Comparison of ENCODE assay signal across 29 cellular contexts in genomic region chr18:57373017-57373416, GRCh38. TPM values are rescaled to one million over a fixed set of nuclear protein-coding genes. Genes with fewer than 3 reads are reported as not detected.
DNase-seq lines count a peak whose midpoint lies in the region; ATAC-seq, FAIRE-seq and TF ChIP-seq lines count a peak whose summit lies in the region.
"Had no signal": no experiment of that assay in that cellular context is flagged by ENCODE, and none has a peak within 500 bp of the region (broad histone marks: within the 10 kb centered on the region; RNA-seq: fewer than 3 reads in every experiment).

No MANE protein-coding gene starts in this region.

- in situ Hi-C loops in HepG2 (cut with HindIII; ENCODE audit: extremely low pct_ligation_motif_present, low pct_unique_long_range_greater_than_20kb) = no loop called here
- in situ Hi-C loops in K562 (cut with MboI) = no loop called here

- H3K9me3 Mint-ChIP-seq in glutamatergic neuron (ENCODE audit: unreplicated experiment) = peaks cover 3% of the 10 kb centered on the region

- H3K36me3 Mint-ChIP-seq in glutamatergic neuron (ENCODE audit: unreplicated experiment) = peaks cover 4% of the 10 kb centered on the region
- H3K36me3 Mint-ChIP-seq: CD14-positive monocyte; CD4-positive, alpha-beta memory T cell; CD4-positive, CD25-positive, alpha-beta regulatory T cell; CD8-positive, alpha-beta memory T cell had no signal

- intact Hi-C loops in HepG2 (cut with micrococcal nuclease; ENCODE audit: unreplicated experiment) = no loop called here
- intact Hi-C loops in right lobe of liver (cut with DNase I) = no loop called here
- intact Hi-C loops in K562 (cut with micrococcal nuclease) = no loop called here

- CTCF ChIA-PET in HepG2 (lab: Yijun Ruan, JAX; ENCODE audit: low intra/inter-chr PET ratio, low total read pairs) = no interaction called here
- CTCF ChIA-PET in K562 (lab: Yijun Ruan, JAX; ENCODE audit: low intra/inter-chr PET ratio) = no interaction called here

- no peak overlapping the region for H2AFZ ChIP-seq in HepG2 (ENCODE audit: low read length)
- no peak overlapping the region for H2AFZ ChIP-seq in K562 (ENCODE audit: low read depth, low read length)

- no peaks in the 10 kb centered on the region for H3K36me3 ChIP-seq in HepG2 (replicated peaks in 1 of 2; ENCODE audit: control insufficient read depth in 1 of 2, insufficient read depth in 2 of 2, low read length in 2 of 2)
- H3K36me3 ChIP-seq in right lobe of liver = no peaks in the 10 kb centered on the region
- no peaks in the 10 kb centered on the region for H3K36me3 ChIP-seq in K562 (ENCODE audit: control insufficient read depth, insufficient read depth, low read length)
- H3K36me3 ChIP-seq: BE2C, BLaER1 had no signal

- no peaks in the 10 kb centered on the region for H3K9me3 ChIP-seq in HepG2 (ENCODE audit: low read length)
- H3K9me3 ChIP-seq in right lobe of liver = no peaks in the 10 kb centered on the region
- H3K9me3 ChIP-seq in K562 (replicated peaks; ENCODE audit: control insufficient read depth, insufficient read depth, low read depth, low read length) = no peaks in the 10 kb centered on the region
- H3K9me3 ChIP-seq: BE2C, BLaER1 had no signal

- 76% methylated on average over 4 of the region's 4 CpGs for WGBS in HepG2 (ENCODE audit: low lambda C conversion rate)
- WGBS in right lobe of liver (ENCODE audit: insufficient coverage, low coverage, low lambda C conversion rate, missing lambda C conversion rate) = no CpG with 5 or more reads among the region's 4 CpGs
- WGBS in K562 (ENCODE audit: insufficient coverage, low coverage, missing lambda C conversion rate) = 3% methylated on average over 3 of the region's 4 CpGs

- TF ChIP-seq EP300 in HepG2 (IDR thresholded peaks at IDR 0.05; ENCODE audit: low read depth in 2 of 2, low read length in 2 of 2) (no peak), HepG2 (CRISPR knock-in tag; IDR thresholded peaks at IDR 0.05; ENCODE audit: borderline replicate concordance) (no peak), K562 (IDR thresholded peaks at IDR 0.05; ENCODE audit: low read length) (no peak)

- no peaks in the 10 kb centered on the region for H3K4me1 ChIP-seq in HepG2 (ENCODE audit: insufficient read depth, low read length)
- H3K4me1 ChIP-seq in right lobe of liver = no peaks in the 10 kb centered on the region
- no peaks in the 10 kb centered on the region for H3K4me1 ChIP-seq in K562 (replicated peaks in 1 of 2; ENCODE audit: control insufficient read depth in 2 of 2, insufficient read depth in 2 of 2, low read length in 2 of 2)
- H3K4me1 ChIP-seq: BE2C, BLaER1 had no signal

- no peak overlapping the region for H3K4me2 ChIP-seq in HepG2 (ENCODE audit: low read depth, low read length)
- no peak overlapping the region for H3K4me2 ChIP-seq in K562 (ENCODE audit: insufficient read depth, low read length)
- H3K4me2 ChIP-seq: BLaER1 had no signal

- TF ChIP-seq RAD21 in HepG2 (CRISPR knock-in tag; IDR thresholded peaks at IDR 0.05) (no peak), K562 (CRISPR knock-in tag; conservative IDR thresholded peaks at IDR 0.05 in 1 of 2, IDR thresholded peaks at IDR 0.05 in 1 of 2) (no peak)

- H3K4me3 ChIP-seq in HepG2 (replicated peaks in 1 of 3; ENCODE audit: insufficient read depth in 1 of 3, low read depth in 2 of 3, low read length in 3 of 3) (no peak overlapping the region), right lobe of liver (no peak overlapping the region), K562 (no peak overlapping the region)
- H3K4me3 ChIP-seq: BLaER1, GM12878 had no signal

- H3K4me1 Mint-ChIP-seq in glutamatergic neuron (ENCODE audit: low read depth, unreplicated experiment) = peaks cover 21% of the 10 kb centered on the region
- H3K4me1 Mint-ChIP-seq: CD14-positive monocyte; CD4-positive, alpha-beta memory T cell; CD4-positive, CD25-positive, alpha-beta regulatory T cell; CD8-positive, alpha-beta memory T cell had no signal

- no peak for TF ChIP-seq POLR2A in HepG2 (IDR thresholded peaks at IDR 0.05; ENCODE audit: insufficient read depth in 1 of 2, low read depth in 2 of 2, low read length in 2 of 2)
- TF ChIP-seq POLR2A in right lobe of liver (IDR thresholded peaks at IDR 0.05) = no peak
- TF ChIP-seq POLR2A in K562 (conservative IDR thresholded peaks at IDR 0.05) = no peak
- TF ChIP-seq POLR2A in GM12891 (IDR thresholded peaks at IDR 0.05; ENCODE audit: low read depth, low read length) = no peak

- peaks cover 4% of the 10 kb centered on the region for H3K27me3 Mint-ChIP-seq in glutamatergic neuron (ENCODE audit: unreplicated experiment)
- H3K27me3 Mint-ChIP-seq: CD4-positive, CD25-positive, alpha-beta regulatory T cell had no signal

- H3K27ac ChIP-seq in HepG2 (ENCODE audit: extremely low read length, insufficient read depth, low read length) (no peak overlapping the region), right lobe of liver (no peak overlapping the region), K562 (ENCODE audit: extremely low read depth, low read depth, low read length) (no peak overlapping the region)
- H3K27ac ChIP-seq: 22Rv1, BLaER1 had no signal

- no peak overlapping the region for H3K4me3 Mint-ChIP-seq in glutamatergic neuron (ENCODE audit: unreplicated experiment)
- H3K4me3 Mint-ChIP-seq: CD14-positive monocyte; CD4-positive, alpha-beta memory T cell; CD4-positive, CD25-positive, alpha-beta regulatory T cell; CD8-positive, alpha-beta memory T cell had no signal

- H3K27ac Mint-ChIP-seq in glutamatergic neuron (ENCODE audit: unreplicated experiment) = peak overlapping the region; percentile 39
- H3K27ac Mint-ChIP-seq: CD4-positive, alpha-beta memory T cell; CD4-positive, CD25-positive, alpha-beta regulatory T cell; CD8-positive, alpha-beta memory T cell had no signal

- no peaks in the 10 kb centered on the region for H3K9me1 ChIP-seq in K562 (ENCODE audit: control insufficient read depth, insufficient read depth, low read length)

- no peak for ATAC-seq in HepG2
- no peak for ATAC-seq in right lobe of liver
- no peak for ATAC-seq in K562
- ATAC-seq in GM18861 (IDR thresholded peaks at IDR 0.05; ENCODE audit: unreplicated experiment) = no peak
- ATAC-seq: GM12878 had no signal

- TF ChIP-seq CTCF in HepG2 (CRISPR knock-in tag; IDR thresholded peaks at IDR 0.05) (no peak), right lobe of liver (IDR thresholded peaks at IDR 0.05) (no peak), K562 (IDR thresholded peaks at IDR 0.05 in 2 of 3, conservative IDR thresholded peaks at IDR 0.05 in 1 of 3; ENCODE audit: insufficient read depth in 2 of 3, low read depth in 1 of 3, low read length in 3 of 3) (no peak), glutamatergic neuron (IDR thresholded peaks at IDR 0.05; ENCODE audit: partially characterized antibody, unreplicated experiment) (no peak)

- BruUV-seq in HepG2 (replicated peaks; lab: Mats Ljungman, UMichigan) (no TSS peak), K562 (replicated peaks; lab: Mats Ljungman, UMichigan) (no TSS peak)

- no peaks in the 10 kb centered on the region for H3K27me3 ChIP-seq in HepG2 (ENCODE audit: control insufficient read depth in 1 of 2, insufficient read depth in 2 of 2, low read length in 2 of 2)
- H3K27me3 ChIP-seq in right lobe of liver = no peaks in the 10 kb centered on the region
- no peaks in the 10 kb centered on the region for H3K27me3 ChIP-seq in K562 (ENCODE audit: control insufficient read depth in 2 of 2, insufficient read depth in 2 of 2, low read length in 2 of 2)
- H3K27me3 ChIP-seq: BE2C, BLaER1 had no signal

- POLR2A ChIA-PET in HepG2 (lab: Yijun Ruan, JAX) = no interaction called here
- POLR2A ChIA-PET in K562 (lab: Yijun Ruan, JAX) = no interaction called here

- no peaks in the 10 kb centered on the region for H3K79me2 ChIP-seq in HepG2 (ENCODE audit: insufficient read depth, low read length)
- H3K79me2 ChIP-seq in K562 (ENCODE audit: control insufficient read depth, insufficient read depth, low read length) = no peaks in the 10 kb centered on the region

- no peak for FAIRE-seq in HepG2 (lab: Jason Lieb, UNC)
- FAIRE-seq in K562 (lab: Jason Lieb, UNC) = no peak
- FAIRE-seq in GM12891 (lab: Jason Lieb, UNC) = no peak
- FAIRE-seq: GM12878 had no signal

- H4K20me1 ChIP-seq in HepG2 (ENCODE audit: insufficient read depth, low read length) (no peaks in the 10 kb centered on the region), K562 (replicated peaks; ENCODE audit: control insufficient read depth, insufficient read depth, low read length) (no peaks in the 10 kb centered on the region)
- H4K20me1 ChIP-seq: BLaER1 had no signal

- no peak overlapping the region for H3K9ac ChIP-seq in HepG2 (ENCODE audit: insufficient read depth, low read depth, low read length)
- no peak overlapping the region for H3K9ac ChIP-seq in K562 (ENCODE audit: insufficient read depth in 1 of 2, low read depth in 2 of 2, low read length in 2 of 2)
- H3K9ac ChIP-seq: BLaER1 had no signal

- DNase-seq in HepG2 (ENCODE audit: low spot score) (no peak), right lobe of liver (no peak), K562 (ENCODE audit: extremely low read depth in 1 of 4, low spot score in 3 of 4) (no peak), glutamatergic neuron (no peak), GM12891 (ENCODE audit: insufficient read length, low spot score) (no peak)
- DNase-seq: ACHN; BE2C; C1 segment of cervical spinal cord; CD4-positive, alpha-beta memory T cell; CD4-positive, CD25-positive, alpha-beta regulatory T cell; CD8-positive, alpha-beta memory T cell; COR-L47; DMS 273 treated with DMSO at 0.1 percent for 48 hours; DMS153; DMS53; DMS79; DND-41; EL; GDM1 had no signal

RNA-seq across cellular contexts. Expression of gene ST8SIA3, which starts 20.7 kb away (rescaled TPM):
- not detected in 2 replicates for total RNA-seq in HepG2 (2016; rRNA removed; fragmentation: Illumina TruSeq; extraction: Trizol)
- not detected in 2 replicates for total RNA-seq in HepG2 (2016; cell fraction: cytosol; rRNA removed; fragmentation: Illumina TruSeq; extraction: Trizol; ENCODE audit: low read depth)
- total RNA-seq in HepG2 (2016; cell fraction: insoluble cytoplasmic fraction; rRNA removed; fragmentation: Illumina TruSeq; extraction: Trizol) = not detected in 2 replicates
- total RNA-seq in HepG2 (2016; cell fraction: membrane; rRNA removed; fragmentation: Illumina TruSeq; extraction: Trizol) = not detected in 2 replicates
- not detected in 2 replicates for total RNA-seq in HepG2 (2016; cell fraction: nucleus; rRNA removed; fragmentation: Illumina TruSeq; extraction: Trizol)
- not detected in 2 replicates for polyA plus RNA-seq in HepG2 (2011; rRNA removed)
- polyA plus RNA-seq in HepG2 (2011; cell fraction: cytosol; rRNA removed) = not detected in 2 replicates
- polyA plus RNA-seq in HepG2 (2011; cell fraction: nucleus; rRNA removed) = not detected in 2 replicates
- 0.01 and 0.03 TPM in 2 replicates for polyA plus RNA-seq in HepG2 (2012)
- polyA plus RNA-seq in HepG2 (2016; cell fraction: cytosol; fragmentation: Illumina TruSeq; extraction: Trizol; ENCODE audit: low read depth) = not detected in 2 replicates
- polyA plus RNA-seq in HepG2 (2016; cell fraction: insoluble cytoplasmic fraction; fragmentation: Illumina TruSeq; extraction: Trizol; ENCODE audit: low read depth) = not detected in 2 replicates
- not detected in 2 replicates for polyA plus RNA-seq in HepG2 (2016; cell fraction: membrane; fragmentation: Illumina TruSeq; extraction: Trizol; ENCODE audit: low read depth)
- polyA plus RNA-seq in HepG2 (2016; cell fraction: nucleus; fragmentation: Illumina TruSeq; extraction: Trizol; ENCODE audit: insufficient read depth, low read depth) = not detected in 2 replicates
- not detected in 2 replicates for polyA minus RNA-seq in HepG2 (2011; rRNA and poly(A)+ RNA removed; ENCODE audit: low replicate concordance)
- polyA minus RNA-seq in HepG2 (2011; cell fraction: cytosol; rRNA and poly(A)+ RNA removed) = not detected in 2 replicates
- not detected in 2 replicates for polyA minus RNA-seq in HepG2 (2011; cell fraction: nucleus; rRNA and poly(A)+ RNA removed)
- total RNA-seq in right lobe of liver = under 1 TPM in 5 of 6 experiments, not detected in 1; 0.02 to 0.15 (median 0.07) TPM
- total RNA-seq in K562 (2011; cell fraction: chromatin; rRNA removed; ENCODE audit: low replicate concordance) = not detected in 2 replicates
- total RNA-seq in K562 (2011; cell fraction: nucleolus; rRNA removed) = not detected in 2 replicates
- total RNA-seq in K562 (2011; cell fraction: nucleoplasm; rRNA removed) = not detected in 2 replicates
- not detected in 2 replicates for total RNA-seq in K562 (2014; rRNA removed)
- total RNA-seq in K562 (2014; rRNA removed; fragmentation: Illumina TruSeq; extraction: Trizol) = not detected in 2 replicates
- total RNA-seq in K562 (2015; rRNA removed; fragmentation: Illumina TruSeq; extraction: Trizol) = not detected in 2 replicates
- not detected in 2 replicates for total RNA-seq in K562 (2021)
- polyA plus RNA-seq in K562 (2011; rRNA removed) = not detected in 2 replicates
- polyA plus RNA-seq in K562 (2011; cell fraction: cytosol; rRNA removed) = not detected in 2 replicates
- not detected in 2 replicates for polyA plus RNA-seq in K562 (2011; cell fraction: nucleus; rRNA removed)
- not detected in 2 replicates for polyA plus RNA-seq in K562 (2012)
- not detected in 2 replicates for polyA plus RNA-seq in K562 (2014; fragmentation: Illumina TruSeq; extraction: Trizol)
- polyA plus RNA-seq in K562 (2014; fragmentation: Nextera tagmentation; extraction: Ambion mirVana) = not detected
- polyA plus RNA-seq in K562 (2014; rRNA removed) = not detected in 2 replicates
- polyA minus RNA-seq in K562 (2011; rRNA and poly(A)+ RNA removed) = not detected in 2 replicates
- polyA minus RNA-seq in K562 (2011; cell fraction: cytosol; rRNA and poly(A)+ RNA removed) = not detected in 2 replicates
- polyA minus RNA-seq in K562 (2011; cell fraction: nucleus; rRNA and poly(A)+ RNA removed) = not detected in 2 replicates
- total RNA-seq in glutamatergic neuron (ENCODE audit: unreplicated experiment) = 17.7 TPM
- polyA plus RNA-seq in GM12891 (2012; ENCODE audit: low read depth, missing spikeins) = 0.26 TPM
- total RNA-seq: A172; A673; CD4-positive, alpha-beta memory T cell; CD4-positive, CD25-positive, alpha-beta regulatory T cell; CD8-positive, alpha-beta memory T cell; Daoy; G401 had no signal
- polyA plus RNA-seq: AG04450; CD14-positive monocyte; CD4-positive, alpha-beta memory T cell; CD4-positive, CD25-positive, alpha-beta regulatory T cell; CD8-positive, alpha-beta memory T cell; GM12878 had no signal

Comparison
In these comparisons a context has a peak if more than half of its experiments do, and no peak if none do; other contexts are left out.
1. RNA of gene ST8SIA3, which starts 20.7 kb away (total RNA-seq): 17.7 TPM in glutamatergic neuron (single experiment); 0.02 to 0.15 TPM in right lobe of liver, not detected in HepG2 and not detected in K562; every median in the first group is over 10 times any median in the second.
2. Of the 241 proteins assayed by ChIP-seq in both HepG2 and K562: peak only in HepG2: MAFK; only in K562: none; in both: MAFF; in neither: 239.